ENCODE assay signal across 22 cellular contexts in genomic region chr13:40534456-40534855, GRCh38.
DNase-seq lines count a peak whose midpoint lies in the region; ATAC-seq, FAIRE-seq and TF ChIP-seq lines count a peak whose summit lies in the region.
"Had no signal": no experiment of that assay in that cellular context is flagged by ENCODE, and none has a peak within 500 bp of the region (broad histone marks: within the 10 kb centered on the region; RNA-seq: fewer than 3 reads in every experiment).

No MANE protein-coding gene starts in this region.

- H3K9me3 ChIP-seq in body of pancreas (no peaks in the 10 kb centered on the region), HepG2 (ENCODE audit: low read length) (no peaks in the 10 kb centered on the region), testis (no peaks in the 10 kb centered on the region), suprapubic skin (no peaks in the 10 kb centered on the region)
- H3K9me3 ChIP-seq: BLaER1 had no signal

- no peak overlapping the region for H3K4me2 ChIP-seq in HepG2 (ENCODE audit: low read depth, low read length)
- H3K4me2 ChIP-seq: BLaER1 had no signal

- H3K4me1 ChIP-seq in body of pancreas (peaks cover 38% of the 10 kb centered on the region), HepG2 (ENCODE audit: insufficient read depth, low read length) (peaks cover 58% of the 10 kb centered on the region), testis (no peaks in the 10 kb centered on the region), suprapubic skin (peaks cover 15% of the 10 kb centered on the region)

- H3K4me3 ChIP-seq in body of pancreas (no peak overlapping the region), HepG2 (replicated peaks in 1 of 3; ENCODE audit: insufficient read depth in 1 of 3, low read depth in 2 of 3, low read length in 3 of 3) (no peak overlapping the region), testis (no peak overlapping the region), suprapubic skin (no peak overlapping the region)
- H3K4me3 ChIP-seq: BLaER1 had no signal

- BruUV-seq in HepG2 (replicated peaks; lab: Mats Ljungman, UMichigan): no TSS peak

- in situ Hi-C loops in HepG2 (cut with HindIII; ENCODE audit: extremely low pct_ligation_motif_present, low pct_unique_long_range_greater_than_20kb): loop anchor here (10.0 kb wide), 1 partner anchor 240 kb away; the partner anchor contains the start of gene MRPS31

- peak; percentile 23 for FAIRE-seq in GM19239 (lab: Jason Lieb, UNC)
- peak; percentile 30 for FAIRE-seq in HepG2 (lab: Jason Lieb, UNC)
- FAIRE-seq: H54 had no signal

- POLR2A ChIA-PET in HepG2 (lab: Yijun Ruan, JAX): interaction anchor here (0.8 to 3.5 kb wide), 2 partner anchors 30 to 198 kb away, joined by 3 to 17 read pairs; no protein-coding TSS in a partner anchor

- peak; percentile 14; the same call in 1 of the 2 replicates for TF ChIP-seq RAD21 in HepG2 (CRISPR knock-in tag; IDR thresholded peaks at IDR 0.05)

- DNase-seq in GM19239 (ENCODE audit: insufficient read length, low spot score) (no peak), NCI-H82 (lab: John Stamatoyannopoulos, UW) (peak; percentile 93), body of pancreas (peak; percentile 67 to 89 (median 78)), HepG2 (ENCODE audit: low spot score) (peak; percentile 82), activated gamma-delta T cell (lab: John Stamatoyannopoulos, UW) (no peak), testis (no peak), suprapubic skin (ENCODE audit: low spot score in 2 of 2) (no peak)
- DNase-seq: Calu3; CD4-positive, alpha-beta memory T cell; DMS79; IMR-90; NCI-H1048; NCI-H1436; NCI-H1930; NCI-H345; NCI-H526 treated with DMSO at 0.1 percent for 48 hours; NK-92 treated with Interleukin-12 subunit alpha and Interleukin-12 subunit beta, amount 100 ng/mL, for 24 hours; OCI-M1; Right ventricle myocardium superior had no signal

- CTCF ChIA-PET in HepG2 (lab: Yijun Ruan, JAX; ENCODE audit: low intra/inter-chr PET ratio, low total read pairs): no interaction called here

- intact Hi-C loops in body of pancreas (cut with DNase I): no loop called here
- intact Hi-C loops in HepG2 (cut with micrococcal nuclease; ENCODE audit: unreplicated experiment): no loop called here
- intact Hi-C loops in testis (cut with DNase I; ENCODE audit: low total_unique reads): no loop called here

- no peak overlapping the region for H3K9ac ChIP-seq in HepG2 (ENCODE audit: insufficient read depth, low read depth, low read length)
- H3K9ac ChIP-seq: BLaER1 had no signal

- WGBS in body of pancreas, 2 donors: 24 to 30% methylated on average over 4 of the region's 4 CpGs
- WGBS in HepG2 (ENCODE audit: low lambda C conversion rate): 34% methylated on average over 4 of the region's 4 CpGs
- WGBS in testis, 2 donors: 83 to 93% methylated on average over 4 of the region's 4 CpGs
- WGBS in suprapubic skin: 86% methylated on average over 4 of the region's 4 CpGs

- H3K27me3 ChIP-seq in body of pancreas (no peaks in the 10 kb centered on the region), HepG2 (ENCODE audit: control insufficient read depth in 1 of 2, insufficient read depth in 2 of 2, low read length in 2 of 2) (no peaks in the 10 kb centered on the region), testis (no peaks in the 10 kb centered on the region), suprapubic skin (no peaks in the 10 kb centered on the region)
- H3K27me3 ChIP-seq: BLaER1 had no signal

- H3K79me2 ChIP-seq in HepG2 (ENCODE audit: insufficient read depth, low read length): peaks cover 7% of the 10 kb centered on the region

- no peaks in the 10 kb centered on the region for H4K20me1 ChIP-seq in HepG2 (ENCODE audit: insufficient read depth, low read length)
- H4K20me1 ChIP-seq: BLaER1 had no signal

- ATAC-seq in body of pancreas (peak; percentile 74), HepG2 (peak; percentile 49), HG02798 (IDR thresholded peaks at IDR 0.05; ENCODE audit: poor library complexity, unreplicated experiment) (no peak)

- H2AFZ ChIP-seq in HepG2 (ENCODE audit: low read length): no peak overlapping the region

- TF ChIP-seq POLR2A in body of pancreas (IDR thresholded peaks at IDR 0.05) (no peak), HepG2 (IDR thresholded peaks at IDR 0.05; ENCODE audit: insufficient read depth in 1 of 2, low read depth in 2 of 2, low read length in 2 of 2) (no peak), testis (IDR thresholded peaks at IDR 0.05) (no peak), suprapubic skin (IDR thresholded peaks at IDR 0.05) (no peak)

- no peak for TF ChIP-seq CTCF in body of pancreas (IDR thresholded peaks at IDR 0.05)
- TF ChIP-seq CTCF in HepG2 (CRISPR knock-in tag; IDR thresholded peaks at IDR 0.05): no peak
- no peak for TF ChIP-seq CTCF in testis (IDR thresholded peaks at IDR 0.05)
- TF ChIP-seq CTCF in suprapubic skin (IDR thresholded peaks at IDR 0.05): no peak

- H3K27ac ChIP-seq in body of pancreas: peak overlapping the region; percentile 37 to 90 (median 82)
- no peak overlapping the region for H3K27ac ChIP-seq in HepG2 (ENCODE audit: extremely low read length, insufficient read depth, low read length)
- H3K27ac ChIP-seq in testis: no peak overlapping the region
- H3K27ac ChIP-seq in suprapubic skin: no peak overlapping the region
- H3K27ac ChIP-seq: BLaER1 had no signal

- no peak for TF ChIP-seq EP300 in HepG2 (IDR thresholded peaks at IDR 0.05; ENCODE audit: low read depth in 2 of 2, low read length in 2 of 2)
- TF ChIP-seq EP300 in HepG2 (CRISPR knock-in tag; IDR thresholded peaks at IDR 0.05; ENCODE audit: borderline replicate concordance): no peak
- no peak for TF ChIP-seq EP300 in suprapubic skin (IDR thresholded peaks at IDR 0.05)

- H3K36me3 ChIP-seq in body of pancreas (replicated peaks in 1 of 2; ENCODE audit: insufficient read depth in 1 of 2, low read depth in 2 of 2): no peaks in the 10 kb centered on the region
- no peaks in the 10 kb centered on the region; a peak in 1 of 5 replicates for H3K36me3 ChIP-seq in HepG2 (replicated peaks in 1 of 2; ENCODE audit: control insufficient read depth in 1 of 2, insufficient read depth in 2 of 2, low read length in 2 of 2)
- H3K36me3 ChIP-seq in testis (ENCODE audit: low read depth, missing control alignments): no peaks in the 10 kb centered on the region
- no peaks in the 10 kb centered on the region for H3K36me3 ChIP-seq in suprapubic skin
- H3K36me3 ChIP-seq: BLaER1 had no signal

TF ChIP-seq in HepG2, 621 proteins besides CTCF, POLR2A, EP300 and RAD21 (continues in another document):
- no peak for TF ChIP-seq SOX13 (IDR thresholded peaks at IDR 0.05)
- peak in 1 of 2 experiments; percentile 47; a peak in 1 of 4 replicates for TF ChIP-seq SOX13 (CRISPR knock-in tag; conservative IDR thresholded peaks at IDR 0.05 in 1 of 2, IDR thresholded peaks at IDR 0.05 in 1 of 2)
- peak; percentile 87 for TF ChIP-seq ZNF644 (CRISPR knock-in tag; IDR thresholded peaks at IDR 0.05; ENCODE audit: low read depth)
- TF ChIP-seq ZBTB39 (CRISPR knock-in tag; IDR thresholded peaks at IDR 0.05): no peak
- TF ChIP-seq ZNF652 (CRISPR knock-in tag; IDR thresholded peaks at IDR 0.05; ENCODE audit: borderline replicate concordance, low read depth): peak; percentile 86
- no peak for TF ChIP-seq FOXP1 (IDR thresholded peaks at IDR 0.05)
- no peak for TF ChIP-seq FOXP1 (CRISPR knock-in tag; IDR thresholded peaks at IDR 0.05)
- TF ChIP-seq NAIF1 (CRISPR knock-in tag; IDR thresholded peaks at IDR 0.05; ENCODE audit: borderline replicate concordance): no peak
- TF ChIP-seq IRF2 (CRISPR knock-in tag; IDR thresholded peaks at IDR 0.05): 0 out of 2 replicates have a peak, but pooled peaks have one; percentile 38
- no peak for TF ChIP-seq PAWR (CRISPR knock-in tag; IDR thresholded peaks at IDR 0.05; ENCODE audit: borderline replicate concordance)
- no peak for TF ChIP-seq ZNF580 (CRISPR knock-in tag; IDR thresholded peaks at IDR 0.05; ENCODE audit: borderline replicate concordance, low read depth)
- TF ChIP-seq ZNF792 (CRISPR knock-in tag; IDR thresholded peaks at IDR 0.05): no peak
- peak; percentile 42; the same call in 1 of the 2 replicates for TF ChIP-seq THRA (CRISPR knock-in tag; IDR thresholded peaks at IDR 0.05; ENCODE audit: borderline replicate concordance)
- TF ChIP-seq HNF4A (CRISPR knock-in tag; IDR thresholded peaks at IDR 0.05): peak; percentile 15; the same call in 1 of the 2 replicates

Comparison
In these comparisons a context has a peak if more than half of its experiments do, and no peak if none do; other contexts are left out.
1. DNase-seq: peak in NCI-H82 (single experiment), body of pancreas (4 of 4) and HepG2 (single experiment); none in GM19239 (single experiment), activated gamma-delta T cell (single experiment), testis (single experiment) and suprapubic skin (0 of 2).
2. H3K27ac ChIP-seq: peak in body of pancreas (4 of 4); none in HepG2 (single experiment), testis (0 of 2) and suprapubic skin (single experiment).